15 cellular contexts compared by ENCODE assay signal in the genomic region with DNA sequence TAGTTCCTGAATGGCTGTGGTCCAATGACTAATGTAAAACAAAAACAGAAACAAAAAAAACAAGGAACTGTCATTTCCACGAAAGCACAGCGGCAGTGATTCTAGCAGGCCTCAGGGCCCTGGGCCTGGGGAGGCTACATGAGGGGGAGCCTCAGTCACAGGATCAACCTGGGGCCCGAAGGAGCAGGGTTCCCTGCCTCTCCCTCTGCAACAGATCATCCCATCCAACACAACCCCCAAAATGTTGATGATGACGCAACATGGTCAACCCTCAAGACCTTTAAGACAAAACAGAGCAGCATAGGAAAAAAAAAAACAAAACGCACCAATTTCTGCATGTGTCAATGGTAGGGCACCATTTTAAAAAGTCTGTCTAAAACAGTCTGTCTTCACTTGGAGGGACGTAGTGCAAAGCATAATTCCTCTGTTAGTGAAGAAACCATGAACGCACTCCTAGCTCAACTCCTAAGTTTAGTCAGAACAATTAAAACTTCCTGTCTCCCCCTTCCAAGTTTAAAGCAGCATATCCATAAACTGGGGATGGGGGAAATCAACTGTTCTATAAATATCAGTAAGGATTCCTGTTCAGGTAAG. TPM values are rescaled to one million over a fixed set of nuclear protein-coding genes. Genes with fewer than 3 reads are reported as not detected.
DNase-seq lines count a peak whose midpoint lies in the region; ATAC-seq and TF ChIP-seq lines count a peak whose summit lies in the region.
"Had no signal": no experiment of that assay in that cellular context is flagged by ENCODE, and none has a peak within 500 bp of the region (broad histone marks: within the 10 kb centered on the region; RNA-seq: fewer than 3 reads in every experiment).

No MANE protein-coding gene starts in this region.

- BruUV-seq in A673 (replicated peaks; lab: Mats Ljungman, UMichigan) = TSS peak; percentile 44

- H3K36me3 ChIP-seq in A673 (ENCODE audit: insufficient read depth, low read length, poor library complexity, severe bottlenecking) = no peaks in the 10 kb centered on the region
- H3K36me3 ChIP-seq in CD8-positive, alpha-beta memory T cell (ENCODE audit: insufficient read depth, low read length) = peaks cover 6% of the 10 kb centered on the region

- H3K4me3 Mint-ChIP-seq in CD8-positive, alpha-beta memory T cell = no peak overlapping the region
- H3K4me3 Mint-ChIP-seq in brain (no peak overlapping the region), nephron (no peak overlapping the region)
- H3K4me3 Mint-ChIP-seq in stimulated activated effector memory CD8-positive, alpha-beta T cell treated with anti-CD3 and anti-CD28 coated beads, Interleukin-12 subunit alpha, Interleukin-12 subunit beta, amount 100 ng/mL, for 72 hours = no peak overlapping the region
- H3K4me3 Mint-ChIP-seq: B cell; CD8-positive, alpha-beta T cell had no signal

- peaks cover 0 to 2% of the 10 kb centered on the region in 2 donors for H3K27me3 Mint-ChIP-seq in CD8-positive, alpha-beta memory T cell
- H3K27me3 Mint-ChIP-seq in brain (no peaks in the 10 kb centered on the region), nephron (ENCODE audit: low read depth) (no peaks in the 10 kb centered on the region)
- H3K27me3 Mint-ChIP-seq: B cell had no signal

- DNase-seq in A673 (ENCODE audit: low spot score) (no peak), iPS-NIHi7 (ENCODE audit: extremely low spot score) (no peak), DMS114 treated with DMSO at 0.1 percent for 48 hours (lab: John Stamatoyannopoulos, UW; ENCODE audit: unreplicated experiment) (no peak)
- no peak for DNase-seq in CD8-positive, alpha-beta memory T cell
- DNase-seq in stimulated activated effector memory CD8-positive, alpha-beta T cell treated with anti-CD3 and anti-CD28 coated beads, Interleukin-12 subunit alpha, Interleukin-12 subunit beta, amount 100 ng/mL, for 72 hours (ENCODE audit: low spot score in 2 of 2) = no peak
- DNase-seq: CD8-positive, alpha-beta T cell; NCI-H2227 treated with DMSO at 0.1 percent for 48 hours; NCI-H526 treated with DMSO at 0.1 percent for 48 hours; RPMI8226; SJCRH30 had no signal

- H3K36me3 Mint-ChIP-seq in CD8-positive, alpha-beta memory T cell = peaks cover 0 to 45% (median 7%) of the 10 kb centered on the region in 3 donors
- H3K36me3 Mint-ChIP-seq in brain (peaks cover 55% of the 10 kb centered on the region), nephron (ENCODE audit: low read depth) (peaks cover 51% of the 10 kb centered on the region)
- H3K36me3 Mint-ChIP-seq in stimulated activated effector memory CD8-positive, alpha-beta T cell treated with anti-CD3 and anti-CD28 coated beads, Interleukin-12 subunit alpha, Interleukin-12 subunit beta, amount 100 ng/mL, for 72 hours = peaks cover 9% of the 10 kb centered on the region

- no peaks in the 10 kb centered on the region for H3K9me3 ChIP-seq in A673 (ENCODE audit: low read depth, low read length, poor library complexity, severe bottlenecking)
- no peaks in the 10 kb centered on the region for H3K9me3 ChIP-seq in CD8-positive, alpha-beta memory T cell (ENCODE audit: low read length)
- H3K9me3 ChIP-seq: HAP-1, SJCRH30 had no signal

- CTCF ChIA-PET in A673 (lab: Charles Lee) = no interaction called here
- CTCF ChIA-PET in CD8-positive, alpha-beta memory T cell (lab: Charles Lee) = no interaction called here

- no peak for ATAC-seq in stimulated activated effector memory CD8-positive, alpha-beta T cell treated with anti-CD3 and anti-CD28 coated beads, Interleukin-12 subunit alpha, Interleukin-12 subunit beta, amount 100 ng/mL, for 72 hours
- no peak for ATAC-seq in HG03439 (IDR thresholded peaks at IDR 0.05; ENCODE audit: unreplicated experiment)
- ATAC-seq: CD8-positive, alpha-beta T cell had no signal

- no peaks in the 10 kb centered on the region for H3K27me3 ChIP-seq in A673 (replicated peaks; ENCODE audit: insufficient read depth, low read depth, low read length, poor library complexity)
- no peaks in the 10 kb centered on the region for H3K27me3 ChIP-seq in CD8-positive, alpha-beta memory T cell (ENCODE audit: insufficient read depth, low read length, poor library complexity, severe bottlenecking)
- H3K27me3 ChIP-seq: SJCRH30 had no signal

- H3K4me1 Mint-ChIP-seq in CD8-positive, alpha-beta memory T cell = peaks cover 6 to 17% (median 7%) of the 10 kb centered on the region in 3 donors
- H3K4me1 Mint-ChIP-seq in brain (peaks cover 57% of the 10 kb centered on the region), nephron (peaks cover 54% of the 10 kb centered on the region)
- H3K4me1 Mint-ChIP-seq in stimulated activated effector memory CD8-positive, alpha-beta T cell treated with anti-CD3 and anti-CD28 coated beads, Interleukin-12 subunit alpha, Interleukin-12 subunit beta, amount 100 ng/mL, for 72 hours = peaks cover 5% of the 10 kb centered on the region
- H3K4me1 Mint-ChIP-seq: B cell had no signal

- H3K9me3 Mint-ChIP-seq in CD8-positive, alpha-beta memory T cell = no peaks in the 10 kb centered on the region
- H3K9me3 Mint-ChIP-seq in brain = peaks cover 0 to 3% (median 0%) of the 10 kb centered on the region in 5 experiments
- H3K9me3 Mint-ChIP-seq in nephron = no peaks in the 10 kb centered on the region
- H3K9me3 Mint-ChIP-seq in stimulated activated effector memory CD8-positive, alpha-beta T cell treated with anti-CD3 and anti-CD28 coated beads, Interleukin-12 subunit alpha, Interleukin-12 subunit beta, amount 100 ng/mL, for 72 hours = no peaks in the 10 kb centered on the region
- H3K9me3 Mint-ChIP-seq: CD8-positive, alpha-beta T cell had no signal

- POLR2A ChIA-PET in A673 (lab: Charles Lee; ENCODE audit: low non-redundant PET) = no interaction called here
- POLR2A ChIA-PET in CD8-positive, alpha-beta memory T cell (lab: Charles Lee) = no interaction called here

- peak overlapping the region in 5 of 8 donors; percentile 12 to 72 (median 29) for H3K27ac Mint-ChIP-seq in CD8-positive, alpha-beta memory T cell
- H3K27ac Mint-ChIP-seq in brain = peak overlapping the region in 4 of 5 experiments; percentile 40 to 97 (median 56)
- H3K27ac Mint-ChIP-seq in nephron = peak overlapping the region; percentile 96 to 97 (median 97)
- no peak overlapping the region for H3K27ac Mint-ChIP-seq in stimulated activated effector memory CD8-positive, alpha-beta T cell treated with anti-CD3 and anti-CD28 coated beads, Interleukin-12 subunit alpha, Interleukin-12 subunit beta, amount 100 ng/mL, for 72 hours
- H3K27ac Mint-ChIP-seq: B cell had no signal

- H3K4me3 ChIP-seq in A673 (ENCODE audit: low read depth, low read length, poor library complexity, severe bottlenecking) = no peak overlapping the region
- H3K4me3 ChIP-seq in CD8-positive, alpha-beta memory T cell (ENCODE audit: low read length) = no peak overlapping the region
- H3K4me3 ChIP-seq: HAP-1, SJCRH30 had no signal

- peaks cover 8% of the 10 kb centered on the region for H3K4me1 ChIP-seq in A673 (ENCODE audit: insufficient read depth, low read length, poor library complexity, severe bottlenecking)
- peaks cover 6% of the 10 kb centered on the region for H3K4me1 ChIP-seq in CD8-positive, alpha-beta memory T cell (ENCODE audit: insufficient read depth, low read length)

- no peak overlapping the region for H3K27ac ChIP-seq in A673 (ENCODE audit: low read depth, low read length, poor library complexity, severe bottlenecking)
- H3K27ac ChIP-seq in CD8-positive, alpha-beta memory T cell (ENCODE audit: low read depth, low read length) = no peak overlapping the region

- TF ChIP-seq CTCF in A673 (conservative IDR thresholded peaks at IDR 0.05; ENCODE audit: low read depth, low read length) (no peak), brain (conservative IDR thresholded peaks at IDR 0.05) (no peak), nephron (IDR thresholded peaks at IDR 0.05; ENCODE audit: unreplicated experiment in 3 of 3) (no peak)

- intact Hi-C loops in A673 (cut with micrococcal nuclease; ENCODE audit: unreplicated experiment) = no loop called here

RNA-seq across cellular contexts. Expression of a gene that starts 32.3 kb away (rescaled TPM):
- 10.7 and 15.2 TPM in 2 replicates for total RNA-seq in A673 (2021)
- total RNA-seq in CD8-positive, alpha-beta memory T cell = 1 to 10 TPM; 3.8 TPM
- polyA plus RNA-seq in CD8-positive, alpha-beta memory T cell = 3.6 TPM
- 5.6 TPM for polyA plus RNA-seq in brain (ENCODE audit: insufficient read depth, low read depth, low replicate concordance)
